In genomic region chr2:80014637-80015036, GRCh38 we compare ENCODE assay signal across 15 cellular contexts.
DNase-seq lines count a peak whose midpoint lies in the region; ATAC-seq and TF ChIP-seq lines count a peak whose summit lies in the region.
"Had no signal": no experiment of that assay in that cellular context is flagged by ENCODE, and none has a peak within 500 bp of the region (broad histone marks: within the 10 kb centered on the region; RNA-seq: fewer than 3 reads in every experiment).

No MANE protein-coding gene starts in this region.

- H3K9me3 Mint-ChIP-seq in activated CD8-positive, alpha-beta T cell treated with anti-CD3 and anti-CD28 coated beads, Interleukin-2, amount 10 ng/mL, durations not matched to agents 7 days and 5 days (ENCODE audit: insufficient read depth) = no peaks in the 10 kb centered on the region
- H3K9me3 Mint-ChIP-seq: GM23338 had no signal

- H3K4ac ChIP-seq in IMR-90 (ENCODE audit: low read depth, low read length) = peak overlapping the region; percentile 90

- H3K9me2 ChIP-seq in PC-3 (replicated peaks; ENCODE audit: low read length) = no peaks in the 10 kb centered on the region

- H2BK20ac ChIP-seq in IMR-90 (ENCODE audit: low read depth, low read length) = peak overlapping the region; percentile 91

- no peaks in the 10 kb centered on the region for H3K79me2 ChIP-seq in PC-3 (ENCODE audit: low read length)

- peak overlapping the region; percentile 26; the same call in 1 of the 2 replicates for H3K23ac ChIP-seq in IMR-90 (ENCODE audit: low read depth, low read length)

- CTCF ChIA-PET in IMR-90 (lab: Yijun Ruan, JAX) = interaction anchor here (1.0 kb wide), 1 partner anchor 30 kb away, joined by 3 read pairs; no protein-coding TSS in a partner anchor
- CTCF ChIA-PET in activated CD8-positive, alpha-beta T cell treated with anti-CD3 and anti-CD28 coated beads, Interleukin-2, amount 10 ng/mL, durations not matched to agents 7 days and 5 days (lab: Charles Lee) = no interaction called here
- CTCF ChIA-PET in PC-3 (lab: Charles Lee) = no interaction called here

- H2AK9ac ChIP-seq in IMR-90 (replicated peaks; ENCODE audit: low read depth, low read length, poor library complexity) = no peak overlapping the region

- H4K8ac ChIP-seq in IMR-90 (ENCODE audit: low read depth in 2 of 2, low read length in 2 of 2) = peak overlapping the region; percentile 71 to 88; a peak in 3 of 4 replicates

- no peaks in the 10 kb centered on the region for H3K4me1 Mint-ChIP-seq in activated CD8-positive, alpha-beta T cell treated with anti-CD3 and anti-CD28 coated beads, Interleukin-2, amount 10 ng/mL, durations not matched to agents 7 days and 5 days (ENCODE audit: low read depth)
- H3K4me1 Mint-ChIP-seq: CD8-positive, alpha-beta memory T cell; IgD-negative memory B cell had no signal

- no peaks in the 10 kb centered on the region for H3F3A ChIP-seq in PC-3 (ENCODE audit: low read length, unreplicated experiment)

- H2BK15ac ChIP-seq in IMR-90 (ENCODE audit: low read depth, low read length) = peak overlapping the region; percentile 93; the same call in 1 of the 3 replicates

- H2AK5ac ChIP-seq in IMR-90 (ENCODE audit: low read depth, low read length) = 0 out of 2 replicates have a peak overlapping the region, but pooled peaks have one; percentile 79

- dilution Hi-C loops in IMR-90 (cut with HindIII; ENCODE audit: low sequenced_read_pairs, unreplicated experiment) = no loop called here

- H3K27ac ChIP-seq in IMR-90 (ENCODE audit: insufficient read depth, low read length) (peak overlapping the region; percentile 72; the same call in 1 of the 2 replicates), PC-3 (ENCODE audit: low read length) (no peak overlapping the region)
- H3K27ac ChIP-seq: BLaER1 had no signal

- in situ Hi-C loops in IMR-90 (cut with MboI; ENCODE audit: low sequenced_read_pairs) = no loop called here

- H3K4me3 Mint-ChIP-seq in activated CD8-positive, alpha-beta T cell treated with anti-CD3 and anti-CD28 coated beads, Interleukin-2, amount 10 ng/mL, durations not matched to agents 7 days and 5 days = no peak overlapping the region
- H3K4me3 Mint-ChIP-seq: CD8-positive, alpha-beta memory T cell; GM23338; IgD-negative memory B cell had no signal

- peak overlapping the region; percentile 84 for H3K14ac ChIP-seq in IMR-90 (replicated peaks; ENCODE audit: low read depth, low read length)

- peaks cover 3% of the 10 kb centered on the region; the same call in 1 of the 2 replicates for H3K9me1 ChIP-seq in IMR-90 (ENCODE audit: insufficient read depth, low read length)

- no peaks in the 10 kb centered on the region for H3K9me3 ChIP-seq in IMR-90 (ENCODE audit: control insufficient read depth, insufficient read depth, low read length)
- no peaks in the 10 kb centered on the region for H3K9me3 ChIP-seq in adipocyte (ENCODE audit: control insufficient read depth, low read length)
- H3K9me3 ChIP-seq in PC-3 (ENCODE audit: low read length) = no peaks in the 10 kb centered on the region
- H3K9me3 ChIP-seq: BLaER1, Caco-2 had no signal

- TF ChIP-seq CTCF in IMR-90 (conservative IDR thresholded peaks at IDR 0.05; ENCODE audit: low read depth, low read length) (no peak), PC-3 (conservative IDR thresholded peaks at IDR 0.05; ENCODE audit: low read depth, low read length) (no peak)

- H3K36me3 ChIP-seq in IMR-90 (ENCODE audit: control insufficient read depth, insufficient read depth, low read length) = no peaks in the 10 kb centered on the region
- no peaks in the 10 kb centered on the region for H3K36me3 ChIP-seq in adipocyte (ENCODE audit: control insufficient read depth, insufficient read depth, low read length, severe bottlenecking)
- H3K36me3 ChIP-seq in PC-3 (ENCODE audit: low read depth, low read length) = no peaks in the 10 kb centered on the region
- H3K36me3 ChIP-seq: BLaER1 had no signal

- H3K36me3 Mint-ChIP-seq in activated CD8-positive, alpha-beta T cell treated with anti-CD3 and anti-CD28 coated beads, Interleukin-2, amount 10 ng/mL, durations not matched to agents 7 days and 5 days (ENCODE audit: low read depth) = no peaks in the 10 kb centered on the region
- H3K36me3 Mint-ChIP-seq: CD8-positive, alpha-beta memory T cell; IgD-negative memory B cell had no signal

- no peak overlapping the region for H3K27ac Mint-ChIP-seq in activated CD8-positive, alpha-beta T cell treated with anti-CD3 and anti-CD28 coated beads, Interleukin-2, amount 10 ng/mL, durations not matched to agents 7 days and 5 days
- H3K27ac Mint-ChIP-seq: CD8-positive, alpha-beta memory T cell; GM23338; IgD-negative memory B cell had no signal

- H4K20me1 ChIP-seq in IMR-90 (ENCODE audit: insufficient read depth, low read length) (no peaks in the 10 kb centered on the region), PC-3 (ENCODE audit: low read length) (no peaks in the 10 kb centered on the region)
- H4K20me1 ChIP-seq: BLaER1 had no signal

- H2AFZ ChIP-seq in IMR-90 (replicated peaks; ENCODE audit: low read length, poor library complexity) (no peak overlapping the region), PC-3 (ENCODE audit: low read length) (no peak overlapping the region)
- H2AFZ ChIP-seq: GM23338 had no signal

- H3K27me3 Mint-ChIP-seq in activated CD8-positive, alpha-beta T cell treated with anti-CD3 and anti-CD28 coated beads, Interleukin-2, amount 10 ng/mL, durations not matched to agents 7 days and 5 days (ENCODE audit: low read depth) = no peaks in the 10 kb centered on the region
- H3K27me3 Mint-ChIP-seq: CD8-positive, alpha-beta memory T cell; IgD-negative memory B cell had no signal

- peak overlapping the region; percentile 86; the same call in 1 of the 2 replicates for H4K5ac ChIP-seq in IMR-90 (ENCODE audit: low read depth, low read length)

- H3K27me3 ChIP-seq in IMR-90 (ENCODE audit: control insufficient read depth, insufficient read depth, low read length) = no peaks in the 10 kb centered on the region
- H3K27me3 ChIP-seq in adipocyte (replicated peaks; ENCODE audit: control insufficient read depth, insufficient read depth, low read length) = no peaks in the 10 kb centered on the region
- no peaks in the 10 kb centered on the region for H3K27me3 ChIP-seq in PC-3 (ENCODE audit: low read length)
- H3K27me3 ChIP-seq: BLaER1 had no signal

- H2BK5ac ChIP-seq in IMR-90 (ENCODE audit: low read depth, low read length, poor library complexity, severe bottlenecking) = peak overlapping the region; percentile 95

- intact Hi-C loops in IMR-90 (cut with micrococcal nuclease) (no loop called here), PC-3 (cut with micrococcal nuclease) (no loop called here)

- H3K56ac ChIP-seq in IMR-90 (ENCODE audit: extremely low read depth, insufficient read depth, low read length) = peak overlapping the region; percentile 78; the same call in 1 of the 2 replicates

- H4K91ac ChIP-seq in IMR-90 (ENCODE audit: insufficient read depth, low read depth, low read length) = peak overlapping the region; percentile 80; the same call in 1 of the 2 replicates

- H3K4me2 ChIP-seq in IMR-90 (ENCODE audit: low read depth, low read length) (peak overlapping the region; percentile 58; the same call in 1 of the 2 replicates), PC-3 (ENCODE audit: low read length) (no peak overlapping the region)
- H3K4me2 ChIP-seq: BLaER1, GM23338 had no signal

- no peak overlapping the region for H3K4me3 ChIP-seq in IMR-90 (ENCODE audit: insufficient read depth, low read depth, low read length)
- H3K4me3 ChIP-seq in adipocyte (ENCODE audit: low read length) = no peak overlapping the region
- H3K4me3 ChIP-seq in PC-3 (ENCODE audit: low read length) = no peak overlapping the region
- H3K4me3 ChIP-seq: BLaER1, GM23338 had no signal

- TF ChIP-seq POLR2A in IMR-90 (IDR thresholded peaks at IDR 0.05; ENCODE audit: low read depth, low read length) = no peak

- H3K18ac ChIP-seq in IMR-90 (ENCODE audit: low read depth, low read length) = peak overlapping the region; percentile 92; the same call in 1 of the 2 replicates

- peak overlapping the region; percentile 91 for H2BK120ac ChIP-seq in IMR-90 (ENCODE audit: low read depth, low read length)

- peak; percentile 87 for ATAC-seq in IMR-90 (ENCODE audit: low read depth)
- ATAC-seq in activated CD8-positive, alpha-beta T cell treated with anti-CD3 and anti-CD28 coated beads, Interleukin-2, amount 10 ng/mL, durations not matched to agents 7 days and 5 days = no peak
- ATAC-seq in PC-3 = no peak
- ATAC-seq: GM23338 had no signal

- POLR2A ChIA-PET in IMR-90 (lab: Charles Lee; ENCODE audit: unreplicated experiment) = no interaction called here
- POLR2A ChIA-PET in activated CD8-positive, alpha-beta T cell treated with anti-CD3 and anti-CD28 coated beads, Interleukin-2, amount 10 ng/mL, durations not matched to agents 7 days and 5 days (lab: Charles Lee) = no interaction called here
- POLR2A ChIA-PET in PC-3 (lab: Charles Lee; ENCODE audit: unreplicated experiment) = no interaction called here

- H3K9ac ChIP-seq in IMR-90 (ENCODE audit: low read depth, low read length) (no peak overlapping the region; the same call in 1 of the 2 replicates), adipocyte (ENCODE audit: low read length) (no peak overlapping the region), PC-3 (ENCODE audit: low read length) (no peak overlapping the region)
- H3K9ac ChIP-seq: BLaER1 had no signal

- H3K4me1 ChIP-seq in IMR-90 (ENCODE audit: control insufficient read depth, insufficient read depth, low read length) (peaks cover 9% of the 10 kb centered on the region), adipocyte (ENCODE audit: control insufficient read depth, insufficient read depth, low read length) (no peaks in the 10 kb centered on the region), PC-3 (ENCODE audit: insufficient read depth, low read length) (no peaks in the 10 kb centered on the region)
- H3K4me1 ChIP-seq: Caco-2 had no signal

- H3K79me1 ChIP-seq in IMR-90 (ENCODE audit: low read depth in 1 of 2, low read length in 2 of 2) = no peaks in the 10 kb centered on the region

- DNase-seq in EL = peak; percentile 57
- peak; percentile 58 for DNase-seq in IMR-90
- peak; percentile 48 for DNase-seq in adipocyte (ENCODE audit: low read depth)
- peak; percentile 53 for DNase-seq in fibroblast of peridontal ligament (ENCODE audit: extremely low read depth)
- no peak for DNase-seq in putamen (ENCODE audit: low spot score)
- DNase-seq in activated CD8-positive, alpha-beta T cell treated with anti-CD3 and anti-CD28 coated beads, Interleukin-2, amount 10 ng/mL, durations not matched to agents 7 days and 5 days = no peak
- DNase-seq in PC-3 = no peak
- DNase-seq in islet precursor cell = no peak
- DNase-seq: AML-193; Caco-2; CD8-positive, alpha-beta memory T cell; H7 had no signal

- no TSS peak for BruUV-seq in IMR-90 (replicated peaks; lab: Mats Ljungman, UMichigan)
- no TSS peak for BruUV-seq in PC-3 (replicated peaks; lab: Mats Ljungman, UMichigan)

- no peak for TF ChIP-seq RAD21 in IMR-90 (IDR thresholded peaks at IDR 0.05; ENCODE audit: low read length)

TF ChIP-seq in IMR-90, 13 proteins besides CTCF, POLR2A, EP300 and RAD21 (continues in another document):
- TF ChIP-seq RFX5 (IDR thresholded peaks at IDR 0.05; ENCODE audit: low read depth, low read length) = no peak
- TF ChIP-seq SMC3 (IDR thresholded peaks at IDR 0.05; ENCODE audit: low read depth, low read length) = no peak

Comparison
In these comparisons a context has a peak if more than half of its experiments do, and no peak if none do; other contexts are left out.
1. DNase-seq: peak in EL (single experiment), IMR-90 (single experiment), adipocyte (single experiment) and fibroblast of peridontal ligament (single experiment); none in putamen (single experiment), activated CD8-positive, alpha-beta T cell treated with anti-CD3 and anti-CD28 coated beads, Interleukin-2, amount 10 ng/mL, durations not matched to agents 7 days and 5 days (single experiment), PC-3 (single experiment) and islet precursor cell (single experiment).